8 cellular contexts compared by ENCODE assay signal in genomic region chr17:44199553-44200477, GRCh38. TPM values are rescaled to one million over a fixed set of nuclear protein-coding genes. Genes with fewer than 3 reads are reported as not detected.
DNase-seq lines count a peak whose midpoint lies in the region; ATAC-seq and TF ChIP-seq lines count a peak whose summit lies in the region.

A gene with protein sequence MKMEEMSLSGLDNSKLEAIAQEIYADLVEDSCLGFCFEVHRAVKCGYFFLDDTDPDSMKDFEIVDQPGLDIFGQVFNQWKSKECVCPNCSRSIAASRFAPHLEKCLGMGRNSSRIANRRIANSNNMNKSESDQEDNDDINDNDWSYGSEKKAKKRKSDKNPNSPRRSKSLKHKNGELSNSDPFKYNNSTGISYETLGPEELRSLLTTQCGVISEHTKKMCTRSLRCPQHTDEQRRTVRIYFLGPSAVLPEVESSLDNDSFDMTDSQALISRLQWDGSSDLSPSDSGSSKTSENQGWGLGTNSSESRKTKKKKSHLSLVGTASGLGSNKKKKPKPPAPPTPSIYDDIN (minus strand): TSS chr17:44199884. CDS start chr17:44198070, 1,814 bp downstream.

- ATAC-seq in RWPE2 (ENCODE audit: low read depth): peak; percentile 79
- ATAC-seq in natural killer cell treated with Interleukin-12 subunit alpha and Interleukin-12 subunit beta and Interleukin-15 and Interleukin-18, amount 100 ng/mL, for 72 hours: peak; percentile 92 to 94

- H3K4me1 Mint-ChIP-seq in activated T-helper 2 cell treated with anti-CD3 and anti-CD28 coated beads, Interferon-gamma antibody, Interleukin-2, Interleukin-4, amounts not matched to agents 10 μg/mL and 5 μg/mL and 100 μg/mL, durations not matched to agents 14 hours and 24 hours and 36 hours (ENCODE audit: low read depth): peaks cover 42% of the 10 kb centered on the region
- H3K4me1 Mint-ChIP-seq in natural killer cell treated with Interleukin-12 subunit alpha and Interleukin-12 subunit beta and Interleukin-15 and Interleukin-18, amount 100 ng/mL, for 72 hours (ENCODE audit: low read depth in 2 of 2): peaks cover 41 to 47% of the 10 kb centered on the region in 2 donors

- peaks cover 33% of the 10 kb centered on the region for H4K20me1 ChIP-seq in Loucy (ENCODE audit: insufficient read depth, low read length, poor library complexity, severe bottlenecking)

- H3K79me2 ChIP-seq in Loucy (ENCODE audit: insufficient read depth, low read length): peaks cover 39% of the 10 kb centered on the region

- peak within 1 kb of the TSS; percentile 96 for H3K27ac ChIP-seq in RWPE2 (ENCODE audit: poor library complexity, severe bottlenecking)

- H3F3A ChIP-seq in Loucy (ENCODE audit: low read depth): no peaks in the 10 kb centered on the region; the same call in 1 of the 2 replicates

- H3K36me3 ChIP-seq in Loucy (ENCODE audit: insufficient read depth, low read length) (peaks cover 11% of the 10 kb centered on the region; the same call in 1 of the 2 replicates), RWPE2 (ENCODE audit: low read depth) (peaks cover 31% of the 10 kb centered on the region)

- DNase-seq in Daoy (ENCODE audit: low read depth) (peak; percentile 97), GOT3 (lab: John Stamatoyannopoulos, UW) (peak; percentile 93), RWPE2 (ENCODE audit: low spot score) (peak; percentile 100), fibroblast of mammary gland (ENCODE audit: low read depth) (peak; percentile 96)
- DNase-seq in activated T-helper 2 cell treated with anti-CD3 and anti-CD28 coated beads, Interferon-gamma antibody, Interleukin-2, Interleukin-4, amounts not matched to agents 10 μg/mL and 5 μg/mL and 100 μg/mL, durations not matched to agents 14 hours and 24 hours and 36 hours (ENCODE audit: low spot score): peak; percentile 98
- DNase-seq in natural killer cell treated with Interleukin-12 subunit alpha and Interleukin-12 subunit beta and Interleukin-15 and Interleukin-18, amount 100 ng/mL, for 72 hours (ENCODE audit: low spot score): peak; percentile 99
- DNase-seq in stimulated activated naive CD4-positive, alpha-beta T cell treated with Interleukin-2 at 50 U/mL for 16 hours (lab: John Stamatoyannopoulos, UW): peak; percentile 100

- peak within 1 kb of the TSS; percentile 91 for H3K4me2 ChIP-seq in Loucy (ENCODE audit: low read depth, low read length, poor library complexity, severe bottlenecking)

- H3K9me3 ChIP-seq in Loucy (ENCODE audit: insufficient read depth, low read depth, low read length) (no peaks in the 10 kb centered on the region), RWPE2 (ENCODE audit: severe bottlenecking) (no peaks in the 10 kb centered on the region)

- peak within 1 kb of the TSS; percentile 93 for H3K27ac Mint-ChIP-seq in activated T-helper 2 cell treated with anti-CD3 and anti-CD28 coated beads, Interferon-gamma antibody, Interleukin-2, Interleukin-4, amounts not matched to agents 10 μg/mL and 5 μg/mL and 100 μg/mL, durations not matched to agents 14 hours and 24 hours and 36 hours
- peak within 1 kb of the TSS; percentile 90 to 96 for H3K27ac Mint-ChIP-seq in natural killer cell treated with Interleukin-12 subunit alpha and Interleukin-12 subunit beta and Interleukin-15 and Interleukin-18, amount 100 ng/mL, for 72 hours

- peaks cover 34% of the 10 kb centered on the region for H3K36me3 Mint-ChIP-seq in activated T-helper 2 cell treated with anti-CD3 and anti-CD28 coated beads, Interferon-gamma antibody, Interleukin-2, Interleukin-4, amounts not matched to agents 10 μg/mL and 5 μg/mL and 100 μg/mL, durations not matched to agents 14 hours and 24 hours and 36 hours (ENCODE audit: low read depth)
- H3K36me3 Mint-ChIP-seq in natural killer cell treated with Interleukin-12 subunit alpha and Interleukin-12 subunit beta and Interleukin-15 and Interleukin-18, amount 100 ng/mL, for 72 hours: no peaks in the 10 kb centered on the region

- TF ChIP-seq CTCF in Loucy (conservative IDR thresholded peaks at IDR 0.05; ENCODE audit: low read length) (no peak), RWPE2 (IDR thresholded peaks at IDR 0.05; ENCODE audit: poor library complexity, severe bottlenecking) (no peak), fibroblast of mammary gland (conservative IDR thresholded peaks at IDR 0.05; ENCODE audit: control insufficient read depth, insufficient read depth, low read depth, low read length) (no peak)

- H3K9me3 Mint-ChIP-seq in activated T-helper 2 cell treated with anti-CD3 and anti-CD28 coated beads, Interferon-gamma antibody, Interleukin-2, Interleukin-4, amounts not matched to agents 10 μg/mL and 5 μg/mL and 100 μg/mL, durations not matched to agents 14 hours and 24 hours and 36 hours: no peaks in the 10 kb centered on the region
- H3K9me3 Mint-ChIP-seq in natural killer cell treated with Interleukin-12 subunit alpha and Interleukin-12 subunit beta and Interleukin-15 and Interleukin-18, amount 100 ng/mL, for 72 hours: no peaks in the 10 kb centered on the region

- H3K27me3 ChIP-seq in Loucy (ENCODE audit: insufficient read depth, low read length, poor library complexity, severe bottlenecking): no peaks in the 10 kb centered on the region
- H3K27me3 ChIP-seq in RWPE2 (ENCODE audit: insufficient read depth, poor library complexity, severe bottlenecking): no peaks in the 10 kb centered on the region

- H3K27me3 Mint-ChIP-seq in activated T-helper 2 cell treated with anti-CD3 and anti-CD28 coated beads, Interferon-gamma antibody, Interleukin-2, Interleukin-4, amounts not matched to agents 10 μg/mL and 5 μg/mL and 100 μg/mL, durations not matched to agents 14 hours and 24 hours and 36 hours (ENCODE audit: low read depth): no peaks in the 10 kb centered on the region
- no peaks in the 10 kb centered on the region for H3K27me3 Mint-ChIP-seq in natural killer cell treated with Interleukin-12 subunit alpha and Interleukin-12 subunit beta and Interleukin-15 and Interleukin-18, amount 100 ng/mL, for 72 hours

- H3K4me3 ChIP-seq in Loucy (ENCODE audit: low read length, poor library complexity, severe bottlenecking): peak within 1 kb of the TSS; percentile 83
- H3K4me3 ChIP-seq in RWPE2 (ENCODE audit: severe bottlenecking): peak within 1 kb of the TSS; percentile 98
- peak within 1 kb of the TSS; percentile 76 for H3K4me3 ChIP-seq in fibroblast of mammary gland (ENCODE audit: control insufficient read depth, low read depth, low read length)

- H3K4me1 ChIP-seq in Loucy (ENCODE audit: insufficient read depth, low read length, poor library complexity, severe bottlenecking) (peaks cover 26% of the 10 kb centered on the region), RWPE2 (ENCODE audit: insufficient read depth, poor library complexity, severe bottlenecking) (peaks cover 20% of the 10 kb centered on the region)

- peak within 1 kb of the TSS; percentile 74 for H2AFZ ChIP-seq in Loucy (ENCODE audit: low read length)

- H3K4me3 Mint-ChIP-seq in activated T-helper 2 cell treated with anti-CD3 and anti-CD28 coated beads, Interferon-gamma antibody, Interleukin-2, Interleukin-4, amounts not matched to agents 10 μg/mL and 5 μg/mL and 100 μg/mL, durations not matched to agents 14 hours and 24 hours and 36 hours (ENCODE audit: low read depth): peak within 1 kb of the TSS; percentile 89
- peak within 1 kb of the TSS; percentile 95 for H3K4me3 Mint-ChIP-seq in natural killer cell treated with Interleukin-12 subunit alpha and Interleukin-12 subunit beta and Interleukin-15 and Interleukin-18, amount 100 ng/mL, for 72 hours

- intact Hi-C loops in activated T-helper 2 cell treated with anti-CD3 and anti-CD28 coated beads, Interferon-gamma antibody, Interleukin-2, Interleukin-4, amounts not matched to agents 10 μg/mL and 5 μg/mL and 100 μg/mL, durations not matched to agents 14 hours and 24 hours and 36 hours (cut with micrococcal nuclease): loop anchor here (1.0 to 5.0 kb wide), 4 partner anchors 10 to 852 kb away; partner anchors contain the start of genes DCAKD and TMUB2

- no peaks in the 10 kb centered on the region for H3K9me2 ChIP-seq in Loucy (replicated peaks; ENCODE audit: low read depth, low read length)

- peak within 1 kb of the TSS; percentile 89 for H3K9ac ChIP-seq in Loucy (ENCODE audit: low read depth, low read length, poor library complexity, severe bottlenecking)

RNA-seq across cellular contexts. Expression of the gene that starts here (rescaled TPM):
- 23.6 and 41.2 TPM in 2 replicates for total RNA-seq in Daoy (2014; rRNA removed; shearing (Covaris generic))
- 107 and 113 TPM in 2 replicates for total RNA-seq in activated T-helper 2 cell treated with anti-CD3 and anti-CD28 coated beads, Interferon-gamma antibody, Interleukin-2, Interleukin-4, amounts not matched to agents 10 μg/mL and 5 μg/mL and 100 μg/mL, durations not matched to agents 14 hours and 24 hours and 36 hours
- total RNA-seq in natural killer cell treated with Interleukin-12 subunit alpha and Interleukin-12 subunit beta and Interleukin-15 and Interleukin-18, amount 100 ng/mL, for 72 hours: 100 to 1,000 TPM; 117 to 139 TPM

Comparison
In these comparisons a context has a peak if more than half of its experiments do, and no peak if none do; other contexts are left out.
1. Peak in every context shown above with its lines: DNase-seq, ATAC-seq, H3K4me3 ChIP-seq and H3K27ac ChIP-seq.